Comparison of ENCODE assay signal across 8 cellular contexts in genomic region chr9:123544007-123544827, GRCh38.
DNase-seq lines count a peak whose midpoint lies in the region; ATAC-seq and TF ChIP-seq lines count a peak whose summit lies in the region.

No MANE protein-coding gene starts in this region.

- DNase-seq in NOMO-1 treated with DMSO at 0.1 percent for 48 hours (lab: John Stamatoyannopoulos, UW; ENCODE audit: unreplicated experiment): peak; percentile 11
- no peak for DNase-seq in NOMO-1 (lab: John Stamatoyannopoulos, UW; ENCODE audit: unreplicated experiment in 2 of 2)
- peak; percentile 23 for DNase-seq in LNCaP clone FGC (ENCODE audit: low read depth)
- DNase-seq in SW480 (ENCODE audit: low spot score): peak; percentile 31
- DNase-seq in foreskin melanocyte: peak; percentile 22
- DNase-seq in sciatic nerve (ENCODE audit: low spot score): no peak
- no peak for DNase-seq in activated T-cell treated with anti-CD3 and anti-CD28 coated beads, Interleukin-2, amount 50 U/mL, for 1 hour
- no peak for DNase-seq in activated T-cell treated with anti-CD3 and anti-CD28 coated beads for 4 hours

- intact Hi-C loops in sciatic nerve (cut with DNase I): no loop called here

- TF ChIP-seq CTCF in LNCaP clone FGC (IDR thresholded peaks at IDR 0.05; ENCODE audit: control insufficient read depth, extremely low read depth, insufficient read depth): peak; percentile 90

- H3K4me3 ChIP-seq in LNCaP clone FGC (ENCODE audit: low read depth, low read length): no peak overlapping the region

- peak; percentile 62 for ATAC-seq in sciatic nerve

Comparison
In these comparisons a context has a peak if more than half of its experiments do, and no peak if none do; other contexts are left out.
1. DNase-seq: peak in NOMO-1 treated with DMSO at 0.1 percent for 48 hours (single experiment), LNCaP clone FGC (single experiment), SW480 (single experiment) and foreskin melanocyte (single experiment); none in NOMO-1 (0 of 2), sciatic nerve (single experiment), activated T-cell treated with anti-CD3 and anti-CD28 coated beads, Interleukin-2, amount 50 U/mL, for 1 hour (single experiment) and activated T-cell treated with anti-CD3 and anti-CD28 coated beads for 4 hours (single experiment).